In genomic region chr10:71979692-71980062, GRCh38 we compare ENCODE assay signal across 1 cellular context.
TF ChIP-seq lines count a peak whose summit lies in the region.

No MANE protein-coding gene starts in this region.

TF ChIP-seq in IMR-90, 13 proteins besides CTCF, POLR2A, EP300 and RAD21 (continued from another document):
- no peak for TF ChIP-seq CEBPB (IDR thresholded peaks at IDR 0.05; ENCODE audit: low read depth, low read length)
- TF ChIP-seq MAFK (IDR thresholded peaks at IDR 0.05; ENCODE audit: low read depth, low read length) = no peak
- no peak for TF ChIP-seq BHLHE40 (IDR thresholded peaks at IDR 0.05; ENCODE audit: low read depth, low read length)
- no peak for TF ChIP-seq CHD1 (IDR thresholded peaks at IDR 0.05; ENCODE audit: low read depth, low read length)
- TF ChIP-seq, protein P1, sequence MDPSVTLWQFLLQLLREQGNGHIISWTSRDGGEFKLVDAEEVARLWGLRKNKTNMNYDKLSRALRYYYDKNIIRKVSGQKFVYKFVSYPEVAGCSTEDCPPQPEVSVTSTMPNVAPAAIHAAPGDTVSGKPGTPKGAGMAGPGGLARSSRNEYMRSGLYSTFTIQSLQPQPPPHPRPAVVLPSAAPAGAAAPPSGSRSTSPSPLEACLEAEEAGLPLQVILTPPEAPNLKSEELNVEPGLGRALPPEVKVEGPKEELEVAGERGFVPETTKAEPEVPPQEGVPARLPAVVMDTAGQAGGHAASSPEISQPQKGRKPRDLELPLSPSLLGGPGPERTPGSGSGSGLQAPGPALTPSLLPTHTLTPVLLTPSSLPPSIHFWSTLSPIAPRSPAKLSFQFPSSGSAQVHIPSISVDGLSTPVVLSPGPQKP (IDR thresholded peaks at IDR 0.05; ENCODE audit: borderline replicate concordance, low read depth, low read length) = no peak
- no peak for TF ChIP-seq FOS (IDR thresholded peaks at IDR 0.05; ENCODE audit: low read depth, low read length)
- TF ChIP-seq MAZ (IDR thresholded peaks at IDR 0.05; ENCODE audit: borderline replicate concordance, low read depth, low read length) = no peak
- no peak for TF ChIP-seq RCOR1 (IDR thresholded peaks at IDR 0.05; ENCODE audit: insufficient replicate concordance, low read length)
TF ChIP-seq in IMR-90: peak in this region for 0.
